2 cellular contexts compared by ENCODE assay signal in genomic region chr2:127452423-127452822, GRCh38. TPM values are rescaled to one million over a fixed set of nuclear protein-coding genes. Genes with fewer than 3 reads are reported as not detected.
"Had no signal": no experiment of that assay in that cellular context is flagged by ENCODE, and none has a peak within 500 bp of the region (broad histone marks: within the 10 kb centered on the region; RNA-seq: fewer than 3 reads in every experiment).

No MANE protein-coding gene starts in this region.

RNA-seq across cellular contexts. Expression of gene PROC, which starts 34.2 kb away (rescaled TPM):
- total RNA-seq: LHCN-M2, MCF 10A had no signal
